Comparison of ENCODE assay signal across 35 cellular contexts in genomic region chrX:39661508-39661907, GRCh38.
"Had no signal": no experiment of that assay in that cellular context is flagged by ENCODE, and none has a peak within 500 bp of the region (broad histone marks: within the 10 kb centered on the region; RNA-seq: fewer than 3 reads in every experiment).

No MANE protein-coding gene starts in this region.

- H3K4me3 ChIP-seq: MG63 had no signal

- H3K9me3 ChIP-seq: MG63 had no signal

- H3K27me3 ChIP-seq: MG63 had no signal

- DNase-seq: Kasumi-1, KG1, MG63, MM.1S, MV-4-11, NCI-H1048, NCI-H1092, NCI-H1092 treated with DMSO at 0.1 percent for 48 hours, NCI-H1105, NCI-H1105 treated with DMSO at 0.1 percent for 48 hours, NCI-H1417, NCI-H1417 treated with DMSO at 0.1 percent for 48 hours, NCI-H1436, NCI-H1436 treated with DMSO at 0.1 percent for 48 hours, NCI-H146, NCI-H1694, NCI-H1694 treated with DMSO at 0.1 percent for 48 hours, NCI-H187, NCI-H187 treated with DMSO at 0.1 percent for 48 hours, NCI-H1930, NCI-H2029, NCI-H2029 treated with DMSO at 0.1 percent for 48 hours, NCI-H2081 treated with DMSO at 0.1 percent for 48 hours, NCI-H2107, NCI-H2171, NCI-H2171 treated with DMSO at 0.1 percent for 48 hours, NCI-H2227 treated with DMSO at 0.1 percent for 48 hours, NCI-H226, NCI-H345, NCI-H446, NCI-H446 treated with DMSO at 0.1 percent for 48 hours, NCI-H510A, NCI-H510A treated with DMSO at 0.1 percent for 48 hours, NCI-H524 had no signal

- H3K27ac ChIP-seq: KMS-11 had no signal

- H3K4me2 ChIP-seq: KMS-11 had no signal

- H3K36me3 ChIP-seq: MG63 had no signal

- H3K9ac ChIP-seq: KMS-11 had no signal
